Comparison of ENCODE assay signal across 8 cellular contexts in the genomic region with DNA sequence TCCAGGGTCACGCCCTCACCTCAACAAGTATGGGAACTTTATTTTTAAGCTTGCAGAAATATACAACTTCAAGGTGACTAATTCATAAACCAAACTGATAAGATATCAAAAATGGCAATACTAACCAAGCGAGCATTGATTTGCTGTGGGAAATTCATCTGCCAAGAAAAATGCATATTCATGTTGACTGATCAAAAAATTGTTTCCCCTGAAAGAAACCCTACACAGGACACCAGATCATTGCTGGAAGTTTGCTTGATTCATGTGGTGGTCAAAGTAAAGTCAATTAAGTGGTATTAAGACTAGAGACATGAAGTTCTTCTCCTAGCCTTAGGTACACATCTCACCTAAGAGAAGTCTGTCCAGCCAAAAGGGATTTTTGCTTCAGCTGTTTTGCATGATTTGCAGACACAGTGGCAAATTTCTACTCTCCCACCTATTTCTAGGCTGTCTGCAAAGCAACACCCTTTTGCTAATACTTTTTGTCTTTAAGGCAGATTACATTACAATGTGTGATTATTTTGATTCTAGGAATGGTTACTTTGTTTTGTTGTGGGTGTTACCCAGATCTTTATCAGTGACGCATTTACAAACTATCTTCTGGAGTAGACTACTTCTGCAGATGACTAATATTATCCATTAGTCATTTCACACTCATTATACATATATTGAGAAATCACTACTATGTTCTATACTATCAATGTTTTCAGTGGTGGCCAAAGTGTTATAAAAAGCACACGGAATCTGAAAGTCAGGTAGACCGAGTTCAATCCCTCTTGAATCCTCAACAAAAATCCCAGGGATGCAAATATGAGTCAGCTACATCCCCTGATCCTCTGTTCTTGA. TPM values are rescaled to one million over a fixed set of nuclear protein-coding genes. Genes with fewer than 3 reads are reported as not detected.
A peak's percentile ranks its signal among the peaks of the same experiment; 100 is the strongest.
DNase-seq lines count a peak whose midpoint lies in the region; ATAC-seq and TF ChIP-seq lines count a peak whose summit lies in the region.

No MANE protein-coding gene starts in this region.

- intact Hi-C loops in stomach (cut with DNase I; ENCODE audit: low total_unique reads) = no loop called here

- H3K4me3 ChIP-seq in GM12875 (ENCODE audit: low read depth, low read length) (peak overlapping the region; percentile 7), cardiac fibroblast (replicated peaks in 1 of 2; ENCODE audit: low read depth in 2 of 2, low read length in 2 of 2) (no peak overlapping the region), stomach (no peak overlapping the region)

- TF ChIP-seq EP300 in stomach (IDR thresholded peaks at IDR 0.05) = no peak

- TF ChIP-seq POLR2A in stomach (IDR thresholded peaks at IDR 0.05) = no peak

- H3K9me3 ChIP-seq in stomach = no peaks in the 10 kb centered on the region

- DNase-seq in HT-29 (ENCODE audit: low spot score) (peak; percentile 4), cardiac fibroblast (ENCODE audit: low read depth in 2 of 2) (peak; percentile 55 to 91), stomach (no peak), NCI-H187 (lab: John Stamatoyannopoulos, UW) (no peak), substantia nigra (lab: John Stamatoyannopoulos, UW) (no peak), superior temporal gyrus (ENCODE audit: extremely low spot score) (no peak)

- no peaks in the 10 kb centered on the region for H3K27me3 ChIP-seq in stomach

- peak; percentile 79 for ATAC-seq in GM21528 (IDR thresholded peaks at IDR 0.05; ENCODE audit: low FRiP score, unreplicated experiment)

- H3K4me1 ChIP-seq in stomach = peaks cover 0 to 4% (median 0%) of the 10 kb centered on the region in 4 donors

- peak overlapping the region in 4 of 5 donors; percentile 34 to 62 (median 53) for H3K27ac ChIP-seq in stomach
- H3K27ac ChIP-seq in substantia nigra (ENCODE audit: low read depth, low read length, poor library complexity, severe bottlenecking) = no peak overlapping the region

- H3K36me3 ChIP-seq in stomach = no peaks in the 10 kb centered on the region

- WGBS in stomach, 5 donors = 61 to 74% (median 69%) methylated on average over 5 of the region's 5 CpGs

- TF ChIP-seq CTCF in GM12875 (IDR thresholded peaks at IDR 0.05; ENCODE audit: borderline replicate concordance, insufficient read depth, low read depth, low read length) (no peak), cardiac fibroblast (IDR thresholded peaks at IDR 0.05; ENCODE audit: low read depth, low read length) (no peak), stomach (IDR thresholded peaks at IDR 0.05) (no peak)

RNA-seq across cellular contexts. Expression of gene SAMSN1, which starts 12.3 kb away (rescaled TPM):
- 0.08 TPM in 1 of 2 replicates, not detected in the other for total RNA-seq in HT-29 (2014; rRNA removed; shearing (Covaris generic))
- 10 to 100 TPM in 3 of 5 donors, 1 to 10 TPM in 1, not detected in 1; 1.6 to 21.6 (median 19.4) TPM for total RNA-seq in stomach
- polyA plus RNA-seq in stomach = 10 to 100 TPM in 2 of 3 donors, 1 to 10 TPM in 1; 4.2 to 11.1 (median 10.5) TPM

Comparison
In these comparisons a context has a peak if more than half of its experiments do, and no peak if none do; other contexts are left out.
1. DNase-seq: peak in HT-29 (single experiment) and cardiac fibroblast (2 of 2); none in stomach (single experiment), NCI-H187 (0 of 2), substantia nigra (0 of 49) and superior temporal gyrus (single experiment).